ENCODE assay signal across 8 cellular contexts in the genomic region with DNA sequence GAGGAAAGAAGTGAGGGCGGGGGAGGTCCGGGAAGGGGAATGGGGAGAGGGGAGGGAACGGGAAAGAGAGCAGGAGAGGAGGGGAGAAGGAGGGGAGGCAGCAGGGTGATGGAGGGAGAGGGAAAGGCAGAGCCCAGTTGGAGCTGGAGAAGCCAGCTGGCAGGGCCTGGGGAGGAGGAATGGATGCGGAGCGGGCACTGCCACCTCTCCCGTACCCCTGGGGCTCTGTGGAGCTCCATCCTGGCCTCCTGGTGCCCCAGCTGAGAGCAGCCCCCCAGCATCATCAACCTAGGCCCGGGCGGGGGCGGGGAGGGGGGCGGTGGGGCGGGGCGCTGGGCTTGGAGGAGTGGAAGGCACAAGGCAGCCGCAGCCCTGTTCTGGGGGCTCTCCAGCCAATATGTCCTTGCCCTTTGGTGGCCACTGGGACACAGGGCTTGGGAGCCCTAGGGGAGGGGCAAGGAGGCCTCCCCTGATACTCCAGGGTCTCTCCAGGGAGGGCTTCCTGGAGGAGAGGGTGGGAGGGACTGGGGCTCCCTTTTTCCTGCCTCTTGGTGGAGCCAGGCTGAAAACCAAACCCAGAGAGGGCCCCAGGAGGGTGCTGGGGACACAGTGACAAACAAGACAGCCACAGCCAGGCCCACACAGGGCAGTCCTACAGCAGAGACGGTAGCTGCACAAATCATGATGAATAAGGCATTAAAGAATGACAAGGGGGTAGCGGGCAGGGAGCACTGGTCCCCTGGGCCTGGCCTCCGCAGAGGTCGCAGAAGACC.
A peak's percentile ranks its signal among the peaks of the same experiment; 100 is the strongest.
DNase-seq lines count a peak whose midpoint lies in the region; ATAC-seq and TF ChIP-seq lines count a peak whose summit lies in the region.

No MANE protein-coding gene starts in this region.

- TF ChIP-seq CTCF in fibroblast of lung (conservative IDR thresholded peaks at IDR 0.05 in 1 of 2, IDR thresholded peaks at IDR 0.05 in 1 of 2; ENCODE audit: low read depth in 1 of 2, low read length in 2 of 2) = no peak
- TF ChIP-seq CTCF in neural crest cell (conservative IDR thresholded peaks at IDR 0.05) = no peak

- H3K4me3 ChIP-seq in SK-N-MC = peak overlapping the region; percentile 75
- peak overlapping the region; percentile 54 to 72 (median 64) for H3K4me3 ChIP-seq in fibroblast of lung (replicated peaks in 1 of 4; ENCODE audit: control extremely low read depth in 1 of 4, insufficient read depth in 1 of 4, low read depth in 3 of 4, low read length in 4 of 4)

- H2AFZ ChIP-seq in fibroblast of lung (ENCODE audit: low read length) = no peak overlapping the region

- peak overlapping the region; percentile 86 for H3K4me3 Mint-ChIP-seq in neural crest cell

- peaks cover 4% of the 10 kb centered on the region for H3K79me2 ChIP-seq in fibroblast of lung (ENCODE audit: control insufficient read depth, insufficient read depth, low read length)

- H3K27me3 Mint-ChIP-seq in neural crest cell (ENCODE audit: low read depth) = peaks cover 10% of the 10 kb centered on the region

- no peaks in the 10 kb centered on the region for H4K20me1 ChIP-seq in fibroblast of lung (ENCODE audit: control insufficient read depth, extremely low read depth, insufficient read depth, low read length)

- H3K9ac ChIP-seq in SK-N-MC (ENCODE audit: insufficient read length) (peak overlapping the region; percentile 79), fibroblast of lung (ENCODE audit: insufficient read depth, low read length) (peak overlapping the region; percentile 89)

- H3K9me3 Mint-ChIP-seq in neural crest cell = no peaks in the 10 kb centered on the region

- H3K27ac ChIP-seq in SK-N-MC = peak overlapping the region; percentile 99
- peak overlapping the region; percentile 97 for H3K27ac ChIP-seq in fibroblast of lung (ENCODE audit: insufficient read depth, low read length)

- H3K9me3 ChIP-seq in SK-N-MC (ENCODE audit: low read depth, low read length) (no peaks in the 10 kb centered on the region), fibroblast of lung (ENCODE audit: control insufficient read depth, insufficient read depth, low read depth, low read length) (no peaks in the 10 kb centered on the region)

- no peaks in the 10 kb centered on the region for H3K36me3 ChIP-seq in SK-N-MC (ENCODE audit: insufficient read depth, low read length)
- H3K36me3 ChIP-seq in fibroblast of lung (ENCODE audit: control insufficient read depth, insufficient read depth, low read length) = no peaks in the 10 kb centered on the region

- no peak for ATAC-seq in GM18907 (IDR thresholded peaks at IDR 0.05; ENCODE audit: unreplicated experiment)
- ATAC-seq in HG03378 (IDR thresholded peaks at IDR 0.05; ENCODE audit: unreplicated experiment) = no peak

- H3K4me2 ChIP-seq in fibroblast of lung (ENCODE audit: extremely low read depth, insufficient read depth, low read length) = peak overlapping the region; percentile 96

- no peaks in the 10 kb centered on the region for H3K36me3 Mint-ChIP-seq in neural crest cell (ENCODE audit: low read depth)

- peak overlapping the region; percentile 96 for H3K27ac Mint-ChIP-seq in neural crest cell (ENCODE audit: unreplicated experiment)

- H3K4me1 ChIP-seq in fibroblast of lung (ENCODE audit: control insufficient read depth, extremely low read depth, insufficient read depth, low read length) = peaks cover 33% of the 10 kb centered on the region

- H3K27me3 ChIP-seq in fibroblast of lung (ENCODE audit: control insufficient read depth, insufficient read depth, low read length) = no peaks in the 10 kb centered on the region

- peaks cover 74% of the 10 kb centered on the region for H3K4me1 Mint-ChIP-seq in neural crest cell

- DNase-seq in NCI-H82 (lab: John Stamatoyannopoulos, UW) (peak; percentile 92), NCI-H82 treated with DMSO at 0.1 percent for 48 hours (lab: John Stamatoyannopoulos, UW; ENCODE audit: unreplicated experiment) (no peak), SK-N-MC (ENCODE audit: low read depth, low spot score) (no peak), fibroblast of lung (ENCODE audit: low read depth in 2 of 2) (peak in 1 of 2 donors; percentile 43), neural crest cell (ENCODE audit: low read depth, low spot score) (no peak)
- no peak for DNase-seq in stimulated activated CD4-positive, alpha-beta T cell treated with anti-CD3 and anti-CD28 coated beads, Interleukin-2, amount 100 ng/mL, for 48 hours
